16 cellular contexts compared by ENCODE assay signal in the genomic region with DNA sequence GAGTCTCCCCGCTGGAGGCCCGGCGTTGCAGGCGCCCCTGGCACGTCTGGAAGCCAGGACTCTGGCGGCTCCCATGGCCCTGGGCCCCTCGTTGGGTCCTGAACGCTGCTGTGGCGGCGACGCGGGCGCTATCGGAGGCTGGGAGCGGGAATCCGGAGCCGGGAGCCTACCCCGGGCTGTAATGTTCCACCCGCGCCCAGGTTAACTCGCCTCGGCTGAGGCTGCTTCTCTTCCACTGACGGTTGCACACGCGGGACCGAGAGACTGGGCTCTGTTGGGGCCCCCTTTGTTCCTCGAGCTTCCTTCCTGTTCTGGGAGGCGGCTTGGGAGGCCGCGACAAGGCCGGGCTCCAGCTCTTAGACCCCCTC. TPM values are rescaled to one million over a fixed set of nuclear protein-coding genes. Genes with fewer than 3 reads are reported as not detected.
DNase-seq lines count a peak whose midpoint lies in the region; ATAC-seq and TF ChIP-seq lines count a peak whose summit lies in the region.
"Had no signal": no experiment of that assay in that cellular context is flagged by ENCODE, and none has a peak within 500 bp of the region (broad histone marks: within the 10 kb centered on the region; RNA-seq: fewer than 3 reads in every experiment).

No MANE protein-coding gene starts in this region.

- in situ Hi-C loops in gastrocnemius medialis (cut with MboI; ENCODE audit: low sequenced_read_pairs in 4 of 4) = loop anchor here in 3 of 4 donors (5.0 to 10.0 kb wide), 4 partner anchors 287 to 780 kb away; no protein-coding TSS in a partner anchor

- TF ChIP-seq POLR2A in gastrocnemius medialis (IDR thresholded peaks at IDR 0.05) = no peak

- DNase-seq in H7 (peak; percentile 76), colonic mucosa (peak; percentile 44), left lobe of liver (ENCODE audit: low spot score) (peak; percentile 38), gastrocnemius medialis (no peak), NCI-H1694 treated with DMSO at 0.1 percent for 48 hours (lab: John Stamatoyannopoulos, UW) (no peak)
- DNase-seq in activated naive CD4-positive, alpha-beta T cell treated with anti-CD3 and anti-CD28 coated beads, Interleukin-2, amount 50 U/mL, for 72 hours (ENCODE audit: low spot score in 2 of 2) = no peak
- DNase-seq: activated CD4-positive, alpha-beta T cell treated with anti-CD3 and anti-CD28 coated beads, Interleukin-2, amount 10 ng/mL, durations not matched to agents 24 days and 14 days; activated T-cell treated with anti-CD3 and anti-CD28 coated beads, Interleukin-2, amount 50 U/mL, for 1 hour; NCI-H2029; occipital lobe had no signal

- H3K36me3 ChIP-seq in H7 (replicated peaks; ENCODE audit: control insufficient read depth, insufficient read depth, low read length) (no peaks in the 10 kb centered on the region), colonic mucosa (no peaks in the 10 kb centered on the region), gastrocnemius medialis (peaks cover 0 to 20% of the 10 kb centered on the region in 2 donors)
- H3K36me3 ChIP-seq: heart left ventricle had no signal

- no peaks in the 10 kb centered on the region for H3K9me3 Mint-ChIP-seq in activated naive CD4-positive, alpha-beta T cell treated with anti-CD3 and anti-CD28 coated beads, Interleukin-2, amount 50 U/mL, for 72 hours
- H3K9me3 Mint-ChIP-seq: activated CD4-positive, alpha-beta T cell treated with anti-CD3 and anti-CD28 coated beads, Interleukin-2, amount 10 ng/mL, durations not matched to agents 24 days and 14 days had no signal

- H3K4me3 ChIP-seq in H7 (ENCODE audit: insufficient read depth, low read depth, low read length) (no peak overlapping the region), colonic mucosa (peak overlapping the region; percentile 1), gastrocnemius medialis (no peak overlapping the region)
- H3K4me3 ChIP-seq: HAP-1, tibial artery had no signal

- no peak for TF ChIP-seq CTCF in colonic mucosa (IDR thresholded peaks at IDR 0.05)
- TF ChIP-seq CTCF in gastrocnemius medialis (IDR thresholded peaks at IDR 0.05 in 4 of 5, conservative IDR thresholded peaks at IDR 0.05 in 1 of 5) = no peak

- intact Hi-C loops in colonic mucosa (cut with DNase I) (loop anchor here (5.0 kb wide), 1 partner anchor 37 kb away; no protein-coding TSS in a partner anchor), gastrocnemius medialis (cut with DNase I; ENCODE audit: low total_unique reads) (no loop called here)

- peaks cover 99% of the 10 kb centered on the region for H3K27me3 ChIP-seq in H7 (ENCODE audit: control insufficient read depth, insufficient read depth, low read length)
- H3K27me3 ChIP-seq in colonic mucosa = no peaks in the 10 kb centered on the region
- no peaks in the 10 kb centered on the region for H3K27me3 ChIP-seq in gastrocnemius medialis
- H3K27me3 ChIP-seq: tibial artery had no signal

- H3K4me1 ChIP-seq in colonic mucosa (peaks cover 17% of the 10 kb centered on the region), gastrocnemius medialis (peaks cover 33 to 35% of the 10 kb centered on the region in 2 donors)

- H3K9me3 ChIP-seq in colonic mucosa = no peaks in the 10 kb centered on the region
- no peaks in the 10 kb centered on the region for H3K9me3 ChIP-seq in gastrocnemius medialis
- H3K9me3 ChIP-seq: HAP-1, heart left ventricle, tibial artery had no signal

- ATAC-seq in left lobe of liver (no peak), gastrocnemius medialis (no peak), HG02623 (IDR thresholded peaks at IDR 0.05; ENCODE audit: unreplicated experiment) (no peak), HG02798 (IDR thresholded peaks at IDR 0.05; ENCODE audit: poor library complexity, unreplicated experiment) (no peak)
- no peak for ATAC-seq in activated naive CD4-positive, alpha-beta T cell treated with anti-CD3 and anti-CD28 coated beads, Interleukin-2, amount 50 U/mL, for 72 hours
- ATAC-seq: heart left ventricle, Right ventricle myocardium inferior had no signal

- peaks cover 0 to 12% of the 10 kb centered on the region in 2 donors for H3K36me3 Mint-ChIP-seq in activated naive CD4-positive, alpha-beta T cell treated with anti-CD3 and anti-CD28 coated beads, Interleukin-2, amount 50 U/mL, for 72 hours

- H3K27ac Mint-ChIP-seq in activated naive CD4-positive, alpha-beta T cell treated with anti-CD3 and anti-CD28 coated beads, Interleukin-2, amount 50 U/mL, for 72 hours = no peak overlapping the region
- H3K27ac Mint-ChIP-seq: activated CD4-positive, alpha-beta T cell treated with anti-CD3 and anti-CD28 coated beads, Interleukin-2, amount 10 ng/mL, durations not matched to agents 24 days and 14 days had no signal

- H3K9ac ChIP-seq in colonic mucosa (ENCODE audit: low read depth in 2 of 2, low read length in 2 of 2) = peak overlapping the region; percentile 46 to 100

- H3K27ac ChIP-seq in colonic mucosa = peak overlapping the region; percentile 84
- H3K27ac ChIP-seq in gastrocnemius medialis = peak overlapping the region in 3 of 4 donors; percentile 63 to 94 (median 66)
- H3K27ac ChIP-seq: tibial artery had no signal

RNA-seq across cellular contexts. Expression of a gene that starts 1.3 kb away (rescaled TPM):
- total RNA-seq in H7 (2014; rRNA removed; shearing (Covaris generic)) = not detected in 2 replicates
- total RNA-seq in colonic mucosa = 10 to 100 TPM in 1 of 2 donors, 1 to 10 TPM in 1; 9.6 to 18.7 TPM
- 0.50 TPM for total RNA-seq in left lobe of liver
- total RNA-seq in gastrocnemius medialis = 1 to 10 TPM; 2.7 to 7.1 (median 7.0) TPM
- not detected for total RNA-seq in activated naive CD4-positive, alpha-beta T cell treated with anti-CD3 and anti-CD28 coated beads, Interleukin-2, amount 50 U/mL, for 72 hours
- total RNA-seq: activated CD4-positive, alpha-beta T cell treated with anti-CD3 and anti-CD28 coated beads, Interleukin-2, amount 10 ng/mL, durations not matched to agents 24 days and 14 days; occipital lobe; Right ventricle myocardium inferior had no signal

RNA-seq across cellular contexts. Expression of a gene that starts 2.8 kb away (rescaled TPM):
- total RNA-seq in H7 (2014; rRNA removed; shearing (Covaris generic)) = not detected in 2 replicates
- 10 to 100 TPM; 10.9 to 29.6 TPM for total RNA-seq in colonic mucosa
- total RNA-seq in left lobe of liver = not detected
- total RNA-seq in gastrocnemius medialis = 1 to 10 TPM; 2.6 to 5.6 (median 4.2) TPM
- under 1 TPM in 1 of 2 donors, not detected in 1; 0.31 TPM for total RNA-seq in activated naive CD4-positive, alpha-beta T cell treated with anti-CD3 and anti-CD28 coated beads, Interleukin-2, amount 50 U/mL, for 72 hours
- total RNA-seq: activated CD4-positive, alpha-beta T cell treated with anti-CD3 and anti-CD28 coated beads, Interleukin-2, amount 10 ng/mL, durations not matched to agents 24 days and 14 days; heart left ventricle; occipital lobe; Right ventricle myocardium inferior had no signal

RNA-seq across cellular contexts. Expression of a gene that starts 7.6 kb away (rescaled TPM):
- total RNA-seq in H7 (2014; rRNA removed; shearing (Covaris generic)) = not detected in 2 replicates
- total RNA-seq in colonic mucosa = 10 to 100 TPM; 13.3 to 14.1 TPM
- total RNA-seq in left lobe of liver = 0.30 TPM
- 1 to 10 TPM in 3 of 4 donors, under 1 TPM in 1; 0.53 to 6.2 (median 3.0) TPM for total RNA-seq in gastrocnemius medialis
- total RNA-seq in activated naive CD4-positive, alpha-beta T cell treated with anti-CD3 and anti-CD28 coated beads, Interleukin-2, amount 50 U/mL, for 72 hours = not detected
- total RNA-seq: activated CD4-positive, alpha-beta T cell treated with anti-CD3 and anti-CD28 coated beads, Interleukin-2, amount 10 ng/mL, durations not matched to agents 24 days and 14 days; occipital lobe; Right ventricle myocardium inferior had no signal

RNA-seq across cellular contexts. Expression of a gene that starts 11.7 kb away (rescaled TPM):
- not detected in 2 replicates for total RNA-seq in H7 (2014; rRNA removed; shearing (Covaris generic))
- total RNA-seq in colonic mucosa (10 to 100 TPM; 21.9 to 24.4 TPM), left lobe of liver (not detected), gastrocnemius medialis (10 to 100 TPM in 1 of 4 donors, 1 to 10 TPM in 3; 5.3 to 12.8 (median 8.6) TPM)
- total RNA-seq in activated naive CD4-positive, alpha-beta T cell treated with anti-CD3 and anti-CD28 coated beads, Interleukin-2, amount 50 U/mL, for 72 hours = not detected
- total RNA-seq: activated CD4-positive, alpha-beta T cell treated with anti-CD3 and anti-CD28 coated beads, Interleukin-2, amount 10 ng/mL, durations not matched to agents 24 days and 14 days; occipital lobe; Right ventricle myocardium inferior had no signal

RNA-seq across cellular contexts. Expression of a gene that starts 14.2 kb away (rescaled TPM):
- not detected in 2 replicates for total RNA-seq in H7 (2014; rRNA removed; shearing (Covaris generic))
- 1 to 10 TPM; 3.3 to 4.5 TPM for total RNA-seq in colonic mucosa
- 0.43 TPM for total RNA-seq in left lobe of liver
- total RNA-seq in gastrocnemius medialis = 1 to 10 TPM; 1.7 to 4.2 (median 2.9) TPM
- under 1 TPM in 1 of 2 donors, not detected in 1; 0.59 TPM for total RNA-seq in activated naive CD4-positive, alpha-beta T cell treated with anti-CD3 and anti-CD28 coated beads, Interleukin-2, amount 50 U/mL, for 72 hours
- total RNA-seq: activated CD4-positive, alpha-beta T cell treated with anti-CD3 and anti-CD28 coated beads, Interleukin-2, amount 10 ng/mL, durations not matched to agents 24 days and 14 days; occipital lobe had no signal

Comparison
In these comparisons a context has a peak if more than half of its experiments do, and no peak if none do; other contexts are left out.
1. DNase-seq: peak in H7 (single experiment), colonic mucosa (single experiment) and left lobe of liver (single experiment); none in gastrocnemius medialis (0 of 2), NCI-H1694 treated with DMSO at 0.1 percent for 48 hours (single experiment) and activated naive CD4-positive, alpha-beta T cell treated with anti-CD3 and anti-CD28 coated beads, Interleukin-2, amount 50 U/mL, for 72 hours (0 of 2).